22 cellular contexts compared by ENCODE assay signal in genomic region chr3:111681705-111682426, GRCh38. TPM values are rescaled to one million over a fixed set of nuclear protein-coding genes. Genes with fewer than 3 reads are reported as not detected.
DNase-seq lines count a peak whose midpoint lies in the region; ATAC-seq and TF ChIP-seq lines count a peak whose summit lies in the region.
"Had no signal": no experiment of that assay in that cellular context is flagged by ENCODE, and none has a peak within 500 bp of the region (broad histone marks: within the 10 kb centered on the region; RNA-seq: fewer than 3 reads in every experiment).

No MANE protein-coding gene starts in this region.

- ATAC-seq in HG02884 (IDR thresholded peaks at IDR 0.05; ENCODE audit: unreplicated experiment) (peak; percentile 40), RWPE2 (ENCODE audit: low read depth) (peak; percentile 19; the same call in 2 of the 3 replicates)
- ATAC-seq in activated CD4-positive, alpha-beta T cell treated with anti-CD3 and anti-CD28 coated beads for 36 hours = no peak
- ATAC-seq: left lobe of liver; stimulated activated memory B cell treated with anti-CD40 and anti-IgM and Interleukin-4, amounts not matched to agents 10 μg/mL and 1 μg/mL and 100 μg/mL, for 72 hours had no signal

- H3K4me3 Mint-ChIP-seq in activated naive CD4-positive, alpha-beta T cell treated with anti-CD3 and anti-CD28 coated beads, Interleukin-2, amount 10 ng/mL, durations not matched to agents 7 days and 5 days = no peak overlapping the region
- H3K4me3 Mint-ChIP-seq in activated CD4-positive, alpha-beta T cell treated with anti-CD3 and anti-CD28 coated beads for 36 hours = no peak overlapping the region
- H3K4me3 Mint-ChIP-seq: activated CD4-positive, alpha-beta memory T cell treated with anti-CD3 and anti-CD28 coated beads, Interleukin-2, amount 10 ng/mL, durations not matched to agents 7 days and 5 days; activated naive CD4-positive, alpha-beta T cell treated with anti-CD3 and anti-CD28 coated beads, Interleukin-2, amount 50 U/mL, for 24 hours; dendritic cell treated with granulocyte-macrophage colony-stimulating factor and Interleukin-4, amounts not matched to agents 40 ng/mL and 50 ng/mL, for 4 days; H9; stimulated activated memory B cell treated with anti-CD40 and anti-IgM and Interleukin-4, amounts not matched to agents 10 μg/mL and 1 μg/mL and 100 μg/mL, for 72 hours had no signal

- peak overlapping the region; percentile 7 for H3K27ac ChIP-seq in RWPE2 (ENCODE audit: poor library complexity, severe bottlenecking)
- H3K27ac ChIP-seq: epithelial cell of prostate, tibial artery had no signal

- H3K4me1 Mint-ChIP-seq in activated naive CD4-positive, alpha-beta T cell treated with anti-CD3 and anti-CD28 coated beads, Interleukin-2, amount 10 ng/mL, durations not matched to agents 7 days and 5 days = peaks cover 49% of the 10 kb centered on the region
- peaks cover 61% of the 10 kb centered on the region for H3K4me1 Mint-ChIP-seq in activated CD4-positive, alpha-beta T cell treated with anti-CD3 and anti-CD28 coated beads for 36 hours

- peaks cover 12% of the 10 kb centered on the region for H3K4me1 ChIP-seq in RWPE2 (ENCODE audit: insufficient read depth, poor library complexity, severe bottlenecking)
- H3K4me1 ChIP-seq: tibial artery had no signal

- H3K4me3 ChIP-seq in RWPE2 (ENCODE audit: severe bottlenecking) (no peak overlapping the region), lower leg skin (ENCODE audit: low read depth, poor library complexity, severe bottlenecking) (no peak overlapping the region)
- H3K4me3 ChIP-seq: tibial artery had no signal

- 57 to 61% methylated on average over 6 of the region's 6 CpGs for WGBS in lower leg skin, 2 donors

- POLR2A ChIA-PET in activated CD4-positive, alpha-beta T cell treated with anti-CD3 and anti-CD28 coated beads for 36 hours (lab: Charles Lee) = no interaction called here

- no peaks in the 10 kb centered on the region for H3K36me3 ChIP-seq in RWPE2 (ENCODE audit: low read depth)
- H3K36me3 ChIP-seq: tibial artery had no signal

- intact Hi-C loops in activated CD4-positive, alpha-beta T cell treated with anti-CD3 and anti-CD28 coated beads for 36 hours (cut with DNase I, micrococcal nuclease) = no loop called here
- intact Hi-C loops in lower leg skin (cut with DNase I; ENCODE audit: low total_unique reads) = loop anchor here (10.0 kb wide), 1 partner anchor 97 kb away; no protein-coding TSS in a partner anchor

- H3K9me3 ChIP-seq in RWPE2 (ENCODE audit: severe bottlenecking) = no peaks in the 10 kb centered on the region
- H3K9me3 ChIP-seq: tibial artery had no signal

- no peaks in the 10 kb centered on the region for H3K27me3 ChIP-seq in RWPE2 (ENCODE audit: insufficient read depth, poor library complexity, severe bottlenecking)
- H3K27me3 ChIP-seq: tibial artery had no signal

- H3K36me3 Mint-ChIP-seq in activated naive CD4-positive, alpha-beta T cell treated with anti-CD3 and anti-CD28 coated beads, Interleukin-2, amount 10 ng/mL, durations not matched to agents 7 days and 5 days = peaks cover 47% of the 10 kb centered on the region
- H3K36me3 Mint-ChIP-seq in activated CD4-positive, alpha-beta T cell treated with anti-CD3 and anti-CD28 coated beads for 36 hours (ENCODE audit: low read depth) = peaks cover 2% of the 10 kb centered on the region
- H3K36me3 Mint-ChIP-seq: stimulated activated memory B cell treated with anti-CD40 and anti-IgM and Interleukin-4, amounts not matched to agents 10 μg/mL and 1 μg/mL and 100 μg/mL, for 72 hours had no signal

- no peaks in the 10 kb centered on the region for H3K27me3 Mint-ChIP-seq in activated naive CD4-positive, alpha-beta T cell treated with anti-CD3 and anti-CD28 coated beads, Interleukin-2, amount 10 ng/mL, durations not matched to agents 7 days and 5 days
- no peaks in the 10 kb centered on the region for H3K27me3 Mint-ChIP-seq in activated CD4-positive, alpha-beta T cell treated with anti-CD3 and anti-CD28 coated beads for 36 hours
- H3K27me3 Mint-ChIP-seq: activated CD4-positive, alpha-beta memory T cell treated with anti-CD3 and anti-CD28 coated beads, Interleukin-2, amount 10 ng/mL, durations not matched to agents 7 days and 5 days; activated naive CD4-positive, alpha-beta T cell treated with anti-CD3 and anti-CD28 coated beads, Interleukin-2, amount 50 U/mL, for 24 hours; stimulated activated memory B cell treated with anti-CD40 and anti-IgM and Interleukin-4, amounts not matched to agents 10 μg/mL and 1 μg/mL and 100 μg/mL, for 72 hours had no signal

- no peak for DNase-seq in activated naive CD4-positive, alpha-beta T cell treated with anti-CD3 and anti-CD28 coated beads, Interleukin-2, amount 10 ng/mL, durations not matched to agents 7 days and 5 days
- no peak for DNase-seq in activated naive CD4-positive, alpha-beta T cell (lab: John Stamatoyannopoulos, UW)
- DNase-seq in RWPE2 (ENCODE audit: low spot score) (no peak), renal cortical epithelial cell (ENCODE audit: low read depth) (peak; percentile 20), lower leg skin (ENCODE audit: low spot score in 2 of 2) (no peak), DMS114 treated with DMSO at 0.1 percent for 48 hours (lab: John Stamatoyannopoulos, UW; ENCODE audit: unreplicated experiment) (no peak)
- no peak for DNase-seq in activated CD4-positive, alpha-beta T cell treated with anti-CD3 and anti-CD28 coated beads for 36 hours
- DNase-seq: 8988T; activated CD4-positive, alpha-beta memory T cell treated with anti-CD3 and anti-CD28 coated beads, Interleukin-2, amount 10 ng/mL, durations not matched to agents 7 days and 5 days; activated T-cell treated with anti-CD3 and anti-CD28 coated beads, Interleukin-2, amount 50 U/mL, for 1 hour; H9; NCI-H2081; NCI-H526; SHP77 treated with DMSO at 0.1 percent for 48 hours; tibial artery had no signal

- CTCF ChIA-PET in activated naive CD4-positive, alpha-beta T cell treated with anti-CD3 and anti-CD28 coated beads, Interleukin-2, amount 10 ng/mL, durations not matched to agents 7 days and 5 days (lab: Charles Lee) = interaction anchor here (0.8 to 1.8 kb wide), 4 partner anchors 11 to 110 kb away, joined by 3 to 6 read pairs (median 4); no protein-coding TSS in a partner anchor
- CTCF ChIA-PET in activated CD4-positive, alpha-beta T cell treated with anti-CD3 and anti-CD28 coated beads for 36 hours (lab: Charles Lee) = interaction anchor here (0.7 to 1.0 kb wide), 3 partner anchors 13 to 1490 kb away, joined by 3 to 5 read pairs (median 4); no protein-coding TSS in a partner anchor

- no peak for TF ChIP-seq POLR2A in lower leg skin (IDR thresholded peaks at IDR 0.05)

- no peaks in the 10 kb centered on the region for H3K9me3 Mint-ChIP-seq in activated naive CD4-positive, alpha-beta T cell treated with anti-CD3 and anti-CD28 coated beads, Interleukin-2, amount 10 ng/mL, durations not matched to agents 7 days and 5 days
- no peaks in the 10 kb centered on the region for H3K9me3 Mint-ChIP-seq in activated CD4-positive, alpha-beta T cell treated with anti-CD3 and anti-CD28 coated beads for 36 hours (ENCODE audit: low read depth)
- H3K9me3 Mint-ChIP-seq: activated naive CD4-positive, alpha-beta T cell treated with anti-CD3 and anti-CD28 coated beads, Interleukin-2, amount 50 U/mL, for 24 hours; dendritic cell treated with granulocyte-macrophage colony-stimulating factor and Interleukin-4, amounts not matched to agents 40 ng/mL and 50 ng/mL, for 4 days; H9; stimulated activated memory B cell treated with anti-CD40 and anti-IgM and Interleukin-4, amounts not matched to agents 10 μg/mL and 1 μg/mL and 100 μg/mL, for 72 hours had no signal

- no peak for TF ChIP-seq CTCF in RWPE2 (IDR thresholded peaks at IDR 0.05; ENCODE audit: poor library complexity, severe bottlenecking)
- no peak for TF ChIP-seq CTCF in lower leg skin (IDR thresholded peaks at IDR 0.05)

- H3K27ac Mint-ChIP-seq in activated naive CD4-positive, alpha-beta T cell treated with anti-CD3 and anti-CD28 coated beads, Interleukin-2, amount 10 ng/mL, durations not matched to agents 7 days and 5 days = peak overlapping the region; percentile 6
- no peak overlapping the region for H3K27ac Mint-ChIP-seq in activated CD4-positive, alpha-beta T cell treated with anti-CD3 and anti-CD28 coated beads for 36 hours
- H3K27ac Mint-ChIP-seq: activated CD4-positive, alpha-beta memory T cell treated with anti-CD3 and anti-CD28 coated beads, Interleukin-2, amount 10 ng/mL, durations not matched to agents 7 days and 5 days; activated naive CD4-positive, alpha-beta T cell treated with anti-CD3 and anti-CD28 coated beads, Interleukin-2, amount 50 U/mL, for 24 hours; dendritic cell treated with granulocyte-macrophage colony-stimulating factor and Interleukin-4, amounts not matched to agents 40 ng/mL and 50 ng/mL, for 4 days; H9; stimulated activated memory B cell treated with anti-CD40 and anti-IgM and Interleukin-4, amounts not matched to agents 10 μg/mL and 1 μg/mL and 100 μg/mL, for 72 hours had no signal

RNA-seq across cellular contexts. Expression of gene PLCXD2, which starts 7.4 kb away (rescaled TPM):
- total RNA-seq in renal cortical epithelial cell = 8.9 and 36.4 TPM in 2 replicates
- 1 to 10 TPM; 6.5 to 7.4 TPM for total RNA-seq in activated CD4-positive, alpha-beta T cell treated with anti-CD3 and anti-CD28 coated beads for 36 hours
- total RNA-seq in lower leg skin = 1 to 10 TPM in 3 of 4 donors, under 1 TPM in 1; 0.76 to 3.3 (median 1.5) TPM
- total RNA-seq: G401 had no signal
